Comparison of ENCODE assay signal across 9 cellular contexts in genomic region chr20:11676618-11677289, GRCh38.
A peak's percentile ranks its signal among the peaks of the same experiment; 100 is the strongest.
DNase-seq lines count a peak whose midpoint lies in the region; ATAC-seq and TF ChIP-seq lines count a peak whose summit lies in the region.
"Had no signal": no experiment of that assay in that cellular context is flagged by ENCODE, and none has a peak within 500 bp of the region (broad histone marks: within the 10 kb centered on the region; RNA-seq: fewer than 3 reads in every experiment).

No MANE protein-coding gene starts in this region.

- no peaks in the 10 kb centered on the region for H3K36me3 ChIP-seq in Panc1 (ENCODE audit: control insufficient read depth, insufficient read depth, low read length)
- H3K36me3 ChIP-seq in esophagus muscularis mucosa: no peaks in the 10 kb centered on the region
- H3K36me3 ChIP-seq: BLaER1 treated with 17β-estradiol and CSF1 and Interleukin-3, amounts not matched to agents 10 nM and 100 nM had no signal

- H3K9me3 Mint-ChIP-seq in neural crest cell: peaks cover 6% of the 10 kb centered on the region

- WGBS in esophagus muscularis mucosa: 60% methylated on average over 3 of the region's 3 CpGs

- CTCF ChIA-PET in Panc1 (lab: Charles Lee): interaction anchor here (0.6 kb wide), 2 partner anchors 25 to 210 kb away, joined by 3 read pairs; no protein-coding TSS in a partner anchor

- peaks cover 18% of the 10 kb centered on the region for H3K4me1 Mint-ChIP-seq in neural crest cell

- TF ChIP-seq CTCF in Panc1 (IDR thresholded peaks at IDR 0.05) (peak; percentile 79), esophagus muscularis mucosa (IDR thresholded peaks at IDR 0.05) (peak; percentile 60 to 82 (median 69)), neural crest cell (conservative IDR thresholded peaks at IDR 0.05) (peak; percentile 83)

- peak; percentile 65 for ATAC-seq in HG03159 (IDR thresholded peaks at IDR 0.05; ENCODE audit: unreplicated experiment)
- peak; percentile 78; the same call in 1 of the 2 replicates for ATAC-seq in Panc1
- no peak for ATAC-seq in HG03196 (IDR thresholded peaks at IDR 0.05; ENCODE audit: unreplicated experiment)
- no peak for ATAC-seq in GM21723 (IDR thresholded peaks at IDR 0.05; ENCODE audit: unreplicated experiment)

- H3K27ac ChIP-seq in Panc1 (ENCODE audit: low read length) (no peak overlapping the region), esophagus muscularis mucosa (replicated peaks in 1 of 4) (no peak overlapping the region)
- H3K27ac ChIP-seq: BLaER1 treated with 17β-estradiol and CSF1 and Interleukin-3, amounts not matched to agents 10 nM and 100 nM had no signal

- peak; percentile 20 to 26 for DNase-seq in NCI-H2081 (lab: John Stamatoyannopoulos, UW)
- DNase-seq in NCI-H2081 treated with DMSO at 0.1 percent for 48 hours (lab: John Stamatoyannopoulos, UW): no peak
- DNase-seq in Panc1 (ENCODE audit: low read depth, low spot score): peak; percentile 8
- DNase-seq in esophagus muscularis mucosa (ENCODE audit: extremely low spot score): no peak
- peak; percentile 75 for DNase-seq in neural crest cell (ENCODE audit: low read depth, low spot score)

- H3K4me3 ChIP-seq in Panc1 (ENCODE audit: low read depth in 2 of 2, low read length in 2 of 2) (no peak overlapping the region), esophagus muscularis mucosa (no peak overlapping the region)
- H3K4me3 ChIP-seq: BLaER1 treated with 17β-estradiol and CSF1 and Interleukin-3, amounts not matched to agents 10 nM and 100 nM had no signal

- in situ Hi-C loops in Panc1 (cut with HindIII; ENCODE audit: low pct_unique_long_range_greater_than_20kb, low sequenced_read_pairs): no loop called here

- no peaks in the 10 kb centered on the region for H3K36me3 Mint-ChIP-seq in neural crest cell (ENCODE audit: low read depth)

- H3K4me3 Mint-ChIP-seq in neural crest cell: no peak overlapping the region

- H3K27ac Mint-ChIP-seq in neural crest cell (ENCODE audit: unreplicated experiment): no peak overlapping the region

- no peak for TF ChIP-seq EP300 in esophagus muscularis mucosa (IDR thresholded peaks at IDR 0.05)

- H3K27me3 ChIP-seq in Panc1 (ENCODE audit: control insufficient read depth, insufficient read depth, low read length): no peaks in the 10 kb centered on the region
- H3K27me3 ChIP-seq in esophagus muscularis mucosa: no peaks in the 10 kb centered on the region
- H3K27me3 ChIP-seq: BLaER1 treated with 17β-estradiol and CSF1 and Interleukin-3, amounts not matched to agents 10 nM and 100 nM had no signal

- H3K27me3 Mint-ChIP-seq in neural crest cell (ENCODE audit: low read depth): no peaks in the 10 kb centered on the region

- H3K9me3 ChIP-seq in Panc1 (ENCODE audit: control insufficient read depth, insufficient read depth, low read depth, low read length) (0 out of 2 replicates have a peak, but pooled peaks cover 2% of the 10 kb centered on the region), esophagus muscularis mucosa (no peaks in the 10 kb centered on the region)
- H3K9me3 ChIP-seq: BLaER1 treated with 17β-estradiol and CSF1 and Interleukin-3, amounts not matched to agents 10 nM and 100 nM had no signal

- TF ChIP-seq POLR2A in esophagus muscularis mucosa (IDR thresholded peaks at IDR 0.05; ENCODE audit: low read depth): no peak

- POLR2A ChIA-PET in Panc1 (lab: Charles Lee): no interaction called here

- intact Hi-C loops in Panc1 (cut with micrococcal nuclease; ENCODE audit: unreplicated experiment): no loop called here
- intact Hi-C loops in esophagus muscularis mucosa (cut with DNase I): no loop called here

- BruUV-seq in Panc1 (replicated peaks; lab: Mats Ljungman, UMichigan): no TSS peak

- no peaks in the 10 kb centered on the region for H3K4me1 ChIP-seq in Panc1 (ENCODE audit: control insufficient read depth, insufficient read depth, low read length)
- H3K4me1 ChIP-seq in esophagus muscularis mucosa: no peaks in the 10 kb centered on the region

Comparison
In these comparisons a context has a peak if more than half of its experiments do, and no peak if none do; other contexts are left out.
1. DNase-seq: peak in NCI-H2081 (2 of 2), Panc1 (single experiment) and neural crest cell (single experiment); none in NCI-H2081 treated with DMSO at 0.1 percent for 48 hours (single experiment) and esophagus muscularis mucosa (single experiment).
2. ATAC-seq: peak in HG03159 (single experiment) and Panc1 (single experiment); none in HG03196 (single experiment) and GM21723 (single experiment).
3. Peak in every context shown above with its lines, with median percentiles within 50 percentile points of each other: CTCF ChIP-seq.